ENCODE assay signal across 8 cellular contexts in genomic region chr5:149485655-149486615, GRCh38.
DNase-seq lines count a peak whose midpoint lies in the region; ATAC-seq and TF ChIP-seq lines count a peak whose summit lies in the region.

No MANE protein-coding gene starts in this region.

- no peak for ATAC-seq in HG02610 (IDR thresholded peaks at IDR 0.05; ENCODE audit: unreplicated experiment)
- no peak for ATAC-seq in HG03432 (IDR thresholded peaks at IDR 0.05; ENCODE audit: unreplicated experiment)

- WGBS in prostate gland, result 14% methylated on average over 2 of the region's 2 CpGs

- peaks cover 33% of the 10 kb centered on the region for H3K4me1 ChIP-seq in prostate gland (replicated peaks)

- H3K9me3 Mint-ChIP-seq in CD14-positive monocyte, result peaks cover 0 to 2% (median 0%) of the 10 kb centered on the region in 7 donors

- no peaks in the 10 kb centered on the region for H3K9me3 ChIP-seq in prostate gland

- peaks cover 5 to 17% (median 7%) of the 10 kb centered on the region in 3 donors for H3K27me3 Mint-ChIP-seq in CD14-positive monocyte (ENCODE audit: low read depth in 3 of 3)

- peak; percentile 59 for DNase-seq in GOT3 (lab: John Stamatoyannopoulos, UW)
- peak; percentile 97 for DNase-seq in RPMI7951 (ENCODE audit: low read depth)
- peak; percentile 100 for DNase-seq in fibroblast of mammary gland (ENCODE audit: low read depth)
- peak; percentile 99 for DNase-seq in prostate gland (ENCODE audit: low spot score)
- DNase-seq in SKM-1 (lab: John Stamatoyannopoulos, UW; ENCODE audit: unreplicated experiment), result no peak
- DNase-seq in CD14-positive monocyte (ENCODE audit: low spot score), result no peak

- no peak for TF ChIP-seq POLR2A in prostate gland (IDR thresholded peaks at IDR 0.05)

- H3K27ac ChIP-seq in prostate gland, result peak overlapping the region; percentile 84 to 94

- H3K36me3 Mint-ChIP-seq in CD14-positive monocyte, result no peaks in the 10 kb centered on the region

- intact Hi-C loops in prostate gland (cut with DNase I), result loop anchor here (5.0 kb wide), 2 partner anchors 34 to 66 kb away; partner anchors contain the start of gene CSNK1A1
- intact Hi-C loops in CD14-positive monocyte (cut with micrococcal nuclease), result no loop called here

- peaks cover 8% of the 10 kb centered on the region for H3K4me1 Mint-ChIP-seq in CD14-positive monocyte

- TF ChIP-seq CTCF in fibroblast of mammary gland (conservative IDR thresholded peaks at IDR 0.05; ENCODE audit: control insufficient read depth, insufficient read depth, low read depth, low read length) (no peak), prostate gland (IDR thresholded peaks at IDR 0.05) (no peak), CD14-positive monocyte (IDR thresholded peaks at IDR 0.05) (no peak)

- H3K4me3 Mint-ChIP-seq in CD14-positive monocyte, result no peak overlapping the region

- peak overlapping the region in 2 of 7 donors; percentile 10 to 71 for H3K27ac Mint-ChIP-seq in CD14-positive monocyte

- no peaks in the 10 kb centered on the region for H3K36me3 ChIP-seq in prostate gland

- H3K4me3 ChIP-seq in fibroblast of mammary gland (ENCODE audit: control insufficient read depth, low read depth, low read length) (no peak overlapping the region), prostate gland (no peak overlapping the region)

- no peaks in the 10 kb centered on the region for H3K27me3 ChIP-seq in prostate gland (replicated peaks; ENCODE audit: insufficient read depth)

Comparison
In these comparisons a context has a peak if more than half of its experiments do, and no peak if none do; other contexts are left out.
1. DNase-seq: peak in GOT3 (single experiment), RPMI7951 (single experiment), fibroblast of mammary gland (single experiment) and prostate gland (single experiment); none in SKM-1 (single experiment) and CD14-positive monocyte (single experiment).